ENCODE assay signal across 8 cellular contexts in the genomic region with DNA sequence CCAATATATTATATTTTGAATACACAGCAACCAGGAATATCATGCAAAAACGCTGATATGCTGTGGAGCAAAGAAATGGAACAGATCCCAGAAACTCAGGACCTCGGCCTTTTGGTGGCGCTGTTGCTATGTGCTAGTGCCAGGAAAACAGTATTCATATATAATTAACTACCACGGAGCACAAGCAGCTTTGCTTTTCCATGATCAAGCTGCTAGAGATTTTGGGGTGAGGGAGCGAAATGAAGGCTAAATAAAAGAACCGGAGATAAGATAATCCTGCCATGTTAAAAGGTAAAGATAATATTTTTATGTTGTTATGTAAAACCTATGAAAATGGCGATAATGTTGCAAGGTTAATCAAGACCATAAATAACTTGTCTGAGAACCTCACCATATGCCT.
DNase-seq lines count a peak whose midpoint lies in the region; ATAC-seq, FAIRE-seq and TF ChIP-seq lines count a peak whose summit lies in the region.

No MANE protein-coding gene starts in this region.

- no peak overlapping the region for H2AFZ ChIP-seq in GM12878 (ENCODE audit: control insufficient read depth, low read depth, low read length)

- under 1% methylated on average over 7 of the region's 7 CpGs for WGBS in GM12878 (ENCODE audit: insufficient coverage, insufficient replicate concordance, low lambda C conversion rate, missing lambda C conversion rate)

- POLR2A ChIA-PET in GM12878 (lab: Charles Lee): interaction anchor here (0.6 to 0.9 kb wide), 3 partner anchors 38 to 1051 kb away, joined by 3 read pairs; no protein-coding TSS in a partner anchor

- FAIRE-seq in GM12878 (lab: Jason Lieb, UNC): no peak
- FAIRE-seq in kidney (lab: Jason Lieb, UNC): no peak

- ATAC-seq in GM12878 (peak; percentile 66), GM18511 (IDR thresholded peaks at IDR 0.05; ENCODE audit: unreplicated experiment) (no peak), GM18870 (IDR thresholded peaks at IDR 0.05; ENCODE audit: unreplicated experiment) (no peak)

- TF ChIP-seq RAD21 in GM12878 (IDR thresholded peaks at IDR 0.05; ENCODE audit: insufficient read depth, low read depth, low read length): peak; percentile 80

- H3K9me3 ChIP-seq in BLaER1: peaks cover 30% of the 10 kb centered on the region
- no peaks in the 10 kb centered on the region for H3K9me3 ChIP-seq in GM12878 (replicated peaks; ENCODE audit: control insufficient read depth, insufficient read depth, low read length)
- H3K9me3 ChIP-seq in kidney (ENCODE audit: control insufficient read depth in 1 of 2, low read length in 2 of 2): no peaks in the 10 kb centered on the region

- CTCF ChIA-PET in GM12878 (lab: Yijun Ruan, JAX): interaction anchor here (0.6 to 7.6 kb wide), 54 partner anchors 11 to 1186 kb away, joined by 3 to 180 read pairs (median 5); no protein-coding TSS in a partner anchor

- BruUV-seq in GM12878 (replicated peaks; lab: Mats Ljungman, UMichigan): no TSS peak

- H3K9ac ChIP-seq in BLaER1 (0 out of 2 replicates have a peak overlapping the region, but pooled peaks have one; percentile 12), GM12878 (ENCODE audit: control insufficient read depth, insufficient read depth, low read length) (no peak overlapping the region), kidney (ENCODE audit: low read length in 2 of 2) (no peak overlapping the region)

- H3K4me1 ChIP-seq in BLaER1 (peaks cover 34% of the 10 kb centered on the region), GM12878 (ENCODE audit: control insufficient read depth, insufficient read depth, low read length) (no peaks in the 10 kb centered on the region), kidney (ENCODE audit: control insufficient read depth in 1 of 2, insufficient read depth in 1 of 2, low read depth in 1 of 2, low read length in 2 of 2) (no peaks in the 10 kb centered on the region)

- RAD21 ChIA-PET in GM12878 (lab: Charles Lee; ENCODE audit: unreplicated experiment): interaction anchor here (0.7 to 6.8 kb wide), 29 partner anchors 12 to 1033 kb away, joined by 3 to 102 read pairs (median 4); no protein-coding TSS in a partner anchor

- H3K27ac ChIP-seq in BLaER1 (0 out of 2 replicates have a peak overlapping the region, but pooled peaks have one; percentile 61), GM12878 (ENCODE audit: control insufficient read depth, insufficient read depth) (no peak overlapping the region), kidney (ENCODE audit: low read depth in 2 of 2, low read length in 2 of 2) (no peak overlapping the region)

- peak; percentile 43 for TF ChIP-seq CTCF in GM20000 (IDR thresholded peaks at IDR 0.05; ENCODE audit: extremely low read depth, missing control alignments)
- TF ChIP-seq CTCF in GM12878 (IDR thresholded peaks at IDR 0.05 in 2 of 3, conservative IDR thresholded peaks at IDR 0.05 in 1 of 3; ENCODE audit: control insufficient read depth in 2 of 3, extremely low read depth in 1 of 3, insufficient read depth in 1 of 3, low read depth in 3 of 3, low read length in 3 of 3): peak; percentile 46 to 67 (median 51)
- TF ChIP-seq CTCF in kidney (IDR thresholded peaks at IDR 0.05; ENCODE audit: borderline replicate concordance, extremely low read depth, insufficient read depth): no peak

- H3K36me3 ChIP-seq in BLaER1: peaks cover 38% of the 10 kb centered on the region
- H3K36me3 ChIP-seq in GM12878 (ENCODE audit: control insufficient read depth in 2 of 2, insufficient read depth in 2 of 2, low read length in 1 of 2): no peaks in the 10 kb centered on the region
- H3K36me3 ChIP-seq in kidney (ENCODE audit: control insufficient read depth in 1 of 2, insufficient read depth in 2 of 2, low read length in 2 of 2): no peaks in the 10 kb centered on the region

- TF ChIP-seq POLR2A in GM12878 (IDR thresholded peaks at IDR 0.05; ENCODE audit: low read depth, low read length): no peak

- no peaks in the 10 kb centered on the region for H3K79me2 ChIP-seq in GM12878 (ENCODE audit: control insufficient read depth, insufficient read depth, low read length)

- DNase-seq in GM20000 (ENCODE audit: low spot score): peak; percentile 33
- peak; percentile 72 for DNase-seq in NCI-H748 (lab: John Stamatoyannopoulos, UW; ENCODE audit: unreplicated experiment)
- DNase-seq in GM12878 (ENCODE audit: low read depth, low spot score): no peak
- DNase-seq in kidney: peak; percentile 35
- DNase-seq in superior temporal gyrus (ENCODE audit: extremely low spot score): peak; percentile 82

- intact Hi-C loops in GM12878 (cut with micrococcal nuclease; ENCODE audit: unreplicated experiment): loop anchor here (1.0 to 10.0 kb wide), 3 partner anchors 171 to 229 kb away; no protein-coding TSS in a partner anchor
- intact Hi-C loops in kidney (cut with DNase I): no loop called here

- TF ChIP-seq EP300 in GM12878 (IDR thresholded peaks at IDR 0.05; ENCODE audit: borderline replicate concordance in 1 of 2, control insufficient read depth in 1 of 2, low read depth in 2 of 2, low read length in 2 of 2): no peak

- H4K20me1 ChIP-seq in BLaER1 (no peaks in the 10 kb centered on the region), GM12878 (ENCODE audit: control insufficient read depth, insufficient read depth) (no peaks in the 10 kb centered on the region)

- H3K27me3 ChIP-seq in BLaER1 (no peaks in the 10 kb centered on the region), GM12878 (replicated peaks in 1 of 2; ENCODE audit: control insufficient read depth in 2 of 2, insufficient read depth in 2 of 2, low read length in 1 of 2) (no peaks in the 10 kb centered on the region)

- in situ Hi-C loops in GM12878 (cut with MboI): loop anchor here (10.0 kb wide), 1 partner anchor 231 kb away; the partner anchor contains the start of gene CFAP20DC

- H3K4me2 ChIP-seq in BLaER1 (peak overlapping the region; percentile 57), GM12878 (ENCODE audit: control insufficient read depth, insufficient read depth) (no peak overlapping the region)

- SMC1A ChIA-PET in GM12878 (lab: Charles Lee; ENCODE audit: uncharacterized antibody, unreplicated experiment): interaction anchor here (0.6 to 6.4 kb wide), 57 partner anchors 11 to 1037 kb away, joined by 3 to 136 read pairs (median 4); partner anchors contain the start of gene CFAP20DC

- H3K4me3 ChIP-seq in BLaER1: peak overlapping the region; percentile 22
- no peak overlapping the region for H3K4me3 ChIP-seq in GM12878
- no peak overlapping the region for H3K4me3 ChIP-seq in kidney (ENCODE audit: low read length in 2 of 2)

TF ChIP-seq in GM12878, 131 proteins besides CTCF, POLR2A, EP300 and RAD21:
- TF ChIP-seq SMC3 (IDR thresholded peaks at IDR 0.05; ENCODE audit: borderline replicate concordance, low read length) (peak; percentile 66), SREBF1 (IDR thresholded peaks at IDR 0.05; ENCODE audit: low read length) (no peak), RFX5 (IDR thresholded peaks at IDR 0.05; ENCODE audit: low read depth, low read length) (no peak), SMAD5 (IDR thresholded peaks at IDR 0.05; ENCODE audit: low read depth) (no peak), USF2 (IDR thresholded peaks at IDR 0.05; ENCODE audit: borderline replicate concordance, low read depth, low read length) (no peak)
